Comparison of ENCODE assay signal across 35 cellular contexts in the genomic region with DNA sequence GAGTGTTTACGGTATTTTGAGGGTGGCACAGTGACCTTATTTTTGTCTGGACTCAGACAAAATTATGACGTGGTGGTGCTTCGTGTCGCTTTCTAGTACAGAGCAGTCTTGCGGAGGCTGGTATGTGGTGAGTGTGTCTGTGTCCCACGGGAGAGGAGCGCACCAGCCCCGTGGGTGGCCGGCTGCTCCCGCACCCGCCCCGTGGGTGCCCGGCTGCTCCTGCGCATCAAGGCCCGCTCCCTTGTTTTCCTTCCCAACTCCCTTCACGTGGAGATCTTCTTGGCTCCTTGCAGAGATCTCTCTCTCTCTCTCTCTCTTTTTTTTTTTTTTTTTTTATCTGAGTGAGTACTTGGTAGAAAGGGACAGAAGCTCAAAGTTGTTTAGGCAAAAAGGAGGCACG. TPM values are rescaled to one million over a fixed set of nuclear protein-coding genes. Genes with fewer than 3 reads are reported as not detected.
"Had no signal": no experiment of that assay in that cellular context is flagged by ENCODE, and none has a peak within 500 bp of the region (broad histone marks: within the 10 kb centered on the region; RNA-seq: fewer than 3 reads in every experiment).

No MANE protein-coding gene starts in this region.

- H3K4me1 Mint-ChIP-seq: activated naive CD4-positive, alpha-beta T cell treated with anti-CD3 and anti-CD28 coated beads, Interleukin-2, amount 10 ng/mL, durations not matched to agents 7 days and 5 days; activated naive CD4-positive, alpha-beta T cell treated with anti-CD3 and anti-CD28 coated beads, Interleukin-2, amount 50 U/mL, for 24 hours; activated naive CD8-positive, alpha-beta T cell treated with anti-CD3 and anti-CD28 coated beads for 36 hours; activated naive CD8-positive, alpha-beta T cell treated with anti-CD3 and anti-CD28 coated beads, Interleukin-2, amount 10 ng/mL, durations not matched to agents 7 days and 5 days; activated naive CD8-positive, alpha-beta T cell treated with anti-CD3 and anti-CD28 coated beads, Interleukin-2, amount 50 U/mL, for 24 hours; activated T-helper 17 cell treated with anti-CD3 and anti-CD28 coated beads, Interleukin-2, amount 50 U/mL, for 72 hours; brain; central memory CD8-positive, alpha-beta T cell had no signal

- DNase-seq: activated effector memory CD4-positive, alpha-beta T cell treated with anti-CD3 and anti-CD28 coated beads, Interleukin-2, amount 50 U/mL, for 16 hours; activated effector memory CD4-positive, alpha-beta T cell treated with Interleukin-2 at 50 U/mL for 16 hours; activated gamma-delta T cell; activated gamma-delta T cell treated with Interleukin-2 at 50 U/mL for 16 hours; activated naive CD4-positive, alpha-beta T cell; activated naive CD4-positive, alpha-beta T cell treated with anti-CD3 and anti-CD28 coated beads for 36 hours; activated naive CD4-positive, alpha-beta T cell treated with anti-CD3 and anti-CD28 coated beads, Interleukin-2, amount 10 ng/mL, durations not matched to agents 7 days and 5 days; activated naive CD4-positive, alpha-beta T cell treated with anti-CD3 and anti-CD28 coated beads, Interleukin-2, amount 50 U/mL, for 16 hours; activated naive CD4-positive, alpha-beta T cell treated with Interleukin-2 at 50 U/mL for 16 hours; activated naive CD8-positive, alpha-beta T cell treated with anti-CD3 and anti-CD28 coated beads for 36 hours; activated naive CD8-positive, alpha-beta T cell treated with anti-CD3 and anti-CD28 coated beads, Interleukin-2, amount 10 ng/mL, durations not matched to agents 7 days and 5 days; activated naive CD8-positive, alpha-beta T cell treated with anti-CD3 and anti-CD28 coated beads, Interleukin-2, amount 50 U/mL, for 24 hours; activated T-cell treated with anti-CD3 and anti-CD28 coated beads, Interleukin-2, amount 50 U/mL, for 1 hour; activated T-cell treated with anti-CD3 and anti-CD28 coated beads, Interleukin-2, amount 50 U/mL, for 24 hours; activated T-cell treated with anti-CD3 and anti-CD28 coated beads, Interleukin-2, amount 50 U/mL, for 4 hours; activated T-cell treated with anti-CD3 and anti-CD28 coated beads, Interleukin-2, amount 50 U/mL, for 48 hours; activated T-cell treated with anti-CD3 and anti-CD28 coated beads, Interleukin-2, amount 50 U/mL, for 72 hours; adrenal gland; amygdala; anterior cingulate cortex; aorta; body of pancreas; brain microvascular endothelial cell; caudate nucleus; central memory CD4-positive, alpha-beta T cell; cerebellar nuclear complex had no signal

- H3K9me3 Mint-ChIP-seq: activated naive CD4-positive, alpha-beta T cell treated with anti-CD3 and anti-CD28 coated beads for 36 hours; activated naive CD4-positive, alpha-beta T cell treated with anti-CD3 and anti-CD28 coated beads, Interleukin-2, amount 10 ng/mL, durations not matched to agents 7 days and 5 days; activated naive CD4-positive, alpha-beta T cell treated with anti-CD3 and anti-CD28 coated beads, Interleukin-2, amount 50 U/mL, for 24 hours; activated naive CD4-positive, alpha-beta T cell treated with anti-CD3 and anti-CD28 coated beads, Interleukin-2, amount 50 U/mL, for 72 hours; activated naive CD8-positive, alpha-beta T cell treated with anti-CD3 and anti-CD28 coated beads for 36 hours; activated naive CD8-positive, alpha-beta T cell treated with anti-CD3 and anti-CD28 coated beads, Interleukin-2, amount 50 U/mL, for 24 hours; activated T-cell treated with anti-CD3 and anti-CD28 coated beads, Interleukin-2, amount 50 U/mL, for 24 hours; activated T-cell treated with anti-CD3 and anti-CD28 coated beads, Interleukin-2, amount 50 U/mL, for 4 hours; activated T-helper 1 cell treated with anti-CD3 and anti-CD28 coated beads, Interleukin-12 subunit alpha, Interleukin-12 subunit beta, Interleukin-2, Interleukin-4 antibody, amounts not matched to agents 30 ng/mL and 10 ng/mL and 1 ng/mL, durations not matched to agents 14 hours and 24 hours and 36 hours; activated T-helper 17 cell treated with anti-CD3 and anti-CD28 coated beads, Interleukin-2, amount 50 U/mL, for 72 hours; activated T-helper 2 cell treated with anti-CD3 and anti-CD28 coated beads, Interferon-gamma antibody, Interleukin-2, Interleukin-4, amounts not matched to agents 10 μg/mL and 5 μg/mL and 100 μg/mL, durations not matched to agents 14 hours and 24 hours and 36 hours; central memory CD8-positive, alpha-beta T cell had no signal

- H3K4me3 Mint-ChIP-seq: activated naive CD4-positive, alpha-beta T cell treated with anti-CD3 and anti-CD28 coated beads for 36 hours; activated naive CD4-positive, alpha-beta T cell treated with anti-CD3 and anti-CD28 coated beads, Interleukin-2, amount 10 ng/mL, durations not matched to agents 7 days and 5 days; activated naive CD4-positive, alpha-beta T cell treated with anti-CD3 and anti-CD28 coated beads, Interleukin-2, amount 50 U/mL, for 24 hours; activated naive CD8-positive, alpha-beta T cell; activated naive CD8-positive, alpha-beta T cell treated with anti-CD3 and anti-CD28 coated beads for 36 hours; activated naive CD8-positive, alpha-beta T cell treated with anti-CD3 and anti-CD28 coated beads, Interleukin-2, amount 10 ng/mL, durations not matched to agents 7 days and 5 days; activated naive CD8-positive, alpha-beta T cell treated with anti-CD3 and anti-CD28 coated beads, Interleukin-2, amount 50 U/mL, for 24 hours; activated T-cell treated with anti-CD3 and anti-CD28 coated beads, Interleukin-2, amount 50 U/mL, for 24 hours; activated T-cell treated with anti-CD3 and anti-CD28 coated beads, Interleukin-2, amount 50 U/mL, for 4 hours; activated T-cell treated with anti-CD3 and anti-CD28 coated beads, Interleukin-2, amount 50 U/mL, for 72 hours; activated T-helper 1 cell treated with anti-CD3 and anti-CD28 coated beads, Interleukin-12 subunit alpha, Interleukin-12 subunit beta, Interleukin-2, Interleukin-4 antibody, amounts not matched to agents 30 ng/mL and 10 ng/mL and 1 ng/mL, durations not matched to agents 14 hours and 24 hours and 36 hours; activated T-helper 17 cell treated with anti-CD3 and anti-CD28 coated beads, Interleukin-2, amount 50 U/mL, for 72 hours; brain; central memory CD8-positive, alpha-beta T cell had no signal

- H3K36me3 Mint-ChIP-seq: activated naive CD4-positive, alpha-beta T cell treated with anti-CD3 and anti-CD28 coated beads, Interleukin-2, amount 10 ng/mL, durations not matched to agents 7 days and 5 days; activated naive CD4-positive, alpha-beta T cell treated with anti-CD3 and anti-CD28 coated beads, Interleukin-2, amount 50 U/mL, for 24 hours; activated naive CD8-positive, alpha-beta T cell; activated naive CD8-positive, alpha-beta T cell treated with anti-CD3 and anti-CD28 coated beads for 36 hours; activated naive CD8-positive, alpha-beta T cell treated with anti-CD3 and anti-CD28 coated beads, Interleukin-2, amount 10 ng/mL, durations not matched to agents 7 days and 5 days; brain had no signal

- H3K27ac Mint-ChIP-seq: activated naive CD4-positive, alpha-beta T cell treated with anti-CD3 and anti-CD28 coated beads for 36 hours; activated naive CD4-positive, alpha-beta T cell treated with anti-CD3 and anti-CD28 coated beads, Interleukin-2, amount 10 ng/mL, durations not matched to agents 7 days and 5 days; activated naive CD4-positive, alpha-beta T cell treated with anti-CD3 and anti-CD28 coated beads, Interleukin-2, amount 50 U/mL, for 24 hours; activated naive CD4-positive, alpha-beta T cell treated with anti-CD3 and anti-CD28 coated beads, Interleukin-2, amount 50 U/mL, for 72 hours; activated naive CD8-positive, alpha-beta T cell; activated naive CD8-positive, alpha-beta T cell treated with anti-CD3 and anti-CD28 coated beads for 36 hours; activated naive CD8-positive, alpha-beta T cell treated with anti-CD3 and anti-CD28 coated beads, Interleukin-2, amount 10 ng/mL, durations not matched to agents 7 days and 5 days; activated naive CD8-positive, alpha-beta T cell treated with anti-CD3 and anti-CD28 coated beads, Interleukin-2, amount 50 U/mL, for 24 hours; activated T-cell treated with anti-CD3 and anti-CD28 coated beads, Interleukin-2, amount 50 U/mL, for 24 hours; activated T-cell treated with anti-CD3 and anti-CD28 coated beads, Interleukin-2, amount 50 U/mL, for 72 hours; activated T-helper 1 cell treated with anti-CD3 and anti-CD28 coated beads, Interleukin-12 subunit alpha, Interleukin-12 subunit beta, Interleukin-2, Interleukin-4 antibody, amounts not matched to agents 30 ng/mL and 10 ng/mL and 1 ng/mL, durations not matched to agents 14 hours and 24 hours and 36 hours; activated T-helper 17 cell treated with anti-CD3 and anti-CD28 coated beads, Interleukin-2, amount 50 U/mL, for 72 hours; activated T-helper 2 cell treated with anti-CD3 and anti-CD28 coated beads, Interferon-gamma antibody, Interleukin-2, Interleukin-4, amounts not matched to agents 10 μg/mL and 5 μg/mL and 100 μg/mL, durations not matched to agents 14 hours and 24 hours and 36 hours; brain had no signal

RNA-seq across cellular contexts. Expression of gene FAM149A, which starts 12.2 kb away (rescaled TPM):
- total RNA-seq: activated T-helper 1 cell treated with anti-CD3 and anti-CD28 coated beads, Interleukin-12 subunit alpha, Interleukin-12 subunit beta, Interleukin-2, Interleukin-4 antibody, amounts not matched to agents 30 ng/mL and 10 ng/mL and 1 ng/mL, durations not matched to agents 14 hours and 24 hours and 36 hours had no signal

RNA-seq across cellular contexts. Expression of gene TLR3, which starts 23.3 kb away (rescaled TPM):
- total RNA-seq: activated naive CD4-positive, alpha-beta T cell treated with anti-CD3 and anti-CD28 coated beads for 36 hours; activated naive CD8-positive, alpha-beta T cell treated with anti-CD3 and anti-CD28 coated beads for 36 hours; activated T-helper 1 cell treated with anti-CD3 and anti-CD28 coated beads, Interleukin-12 subunit alpha, Interleukin-12 subunit beta, Interleukin-2, Interleukin-4 antibody, amounts not matched to agents 30 ng/mL and 10 ng/mL and 1 ng/mL, durations not matched to agents 14 hours and 24 hours and 36 hours; activated T-helper 2 cell treated with anti-CD3 and anti-CD28 coated beads, Interferon-gamma antibody, Interleukin-2, Interleukin-4, amounts not matched to agents 10 μg/mL and 5 μg/mL and 100 μg/mL, durations not matched to agents 14 hours and 24 hours and 36 hours; cardiac muscle cell had no signal
